In genomic region chr3:101779047-101779807, GRCh38 we compare ENCODE assay signal across 8 cellular contexts. TPM values are rescaled to one million over a fixed set of nuclear protein-coding genes. Genes with fewer than 3 reads are reported as not detected.
DNase-seq lines count a peak whose midpoint lies in the region; ATAC-seq, FAIRE-seq and TF ChIP-seq lines count a peak whose summit lies in the region.

Gene NXPE3 (plus strand): TSS chr3:101779211. CDS start chr3:101785597, 6,386 bp downstream.

- peak within 1 kb of the TSS; percentile 73 to 89 for H3K4me3 ChIP-seq in right atrium auricular region

- no peaks in the 10 kb centered on the region for H3K9me3 ChIP-seq in right atrium auricular region

- H3K4me1 Mint-ChIP-seq in T-helper 1 cell treated with Interleukin-12 subunit alpha and Interleukin-12 subunit beta and Interleukin-4 antibody, amounts not matched to agents 30 μg/mL and 1 μg/mL, for 36 hours (ENCODE audit: low read depth), result peaks cover 33% of the 10 kb centered on the region

- TF ChIP-seq CTCF in right atrium auricular region (IDR thresholded peaks at IDR 0.05), result no peak

- peak within 1 kb of the TSS; percentile 92 to 95 for H3K27ac ChIP-seq in right atrium auricular region

- peak; percentile 37 for TF ChIP-seq POLR2A in GM15510 (IDR thresholded peaks at IDR 0.05; ENCODE audit: borderline replicate concordance, extremely low read depth, insufficient read length)

- peaks cover 0 to 24% of the 10 kb centered on the region in 2 donors for H3K4me1 ChIP-seq in right atrium auricular region

- no peaks in the 10 kb centered on the region for H3K9me3 Mint-ChIP-seq in T-helper 1 cell treated with Interleukin-12 subunit alpha and Interleukin-12 subunit beta and Interleukin-4 antibody, amounts not matched to agents 30 μg/mL and 1 μg/mL, for 36 hours

- H3K27ac Mint-ChIP-seq in T-helper 1 cell treated with Interleukin-12 subunit alpha and Interleukin-12 subunit beta and Interleukin-4 antibody, amounts not matched to agents 30 μg/mL and 1 μg/mL, for 36 hours, result peak within 1 kb of the TSS; percentile 91

- no peaks in the 10 kb centered on the region for H3K27me3 Mint-ChIP-seq in T-helper 1 cell treated with Interleukin-12 subunit alpha and Interleukin-12 subunit beta and Interleukin-4 antibody, amounts not matched to agents 30 μg/mL and 1 μg/mL, for 36 hours (ENCODE audit: low read depth)

- peaks cover 18% of the 10 kb centered on the region for H3K36me3 ChIP-seq in right atrium auricular region

- peak; percentile 92 for ATAC-seq in HG02870 (IDR thresholded peaks at IDR 0.05; ENCODE audit: unreplicated experiment)

- DNase-seq in NCI-H146 (lab: John Stamatoyannopoulos, UW) (peak; percentile 86), amygdala (lab: John Stamatoyannopoulos, UW) (peak; percentile 57 to 97 (median 91)), right atrium auricular region (ENCODE audit: low spot score) (peak; percentile 95), pulmonary artery endothelial cell (ENCODE audit: low read depth, low spot score) (no peak), urothelium cell line (ENCODE audit: low spot score) (peak; percentile 96)

- peak; percentile 87 for FAIRE-seq in urothelium cell line (lab: Jason Lieb, UNC)

- H3K27me3 ChIP-seq in right atrium auricular region, result no peaks in the 10 kb centered on the region

- peaks cover 11% of the 10 kb centered on the region for H3K36me3 Mint-ChIP-seq in T-helper 1 cell treated with Interleukin-12 subunit alpha and Interleukin-12 subunit beta and Interleukin-4 antibody, amounts not matched to agents 30 μg/mL and 1 μg/mL, for 36 hours (ENCODE audit: low read depth)

- H3K4me3 Mint-ChIP-seq in T-helper 1 cell treated with Interleukin-12 subunit alpha and Interleukin-12 subunit beta and Interleukin-4 antibody, amounts not matched to agents 30 μg/mL and 1 μg/mL, for 36 hours, result peak within 1 kb of the TSS; percentile 90

RNA-seq across cellular contexts. Expression of gene NXPE3, which starts in this region (rescaled TPM):
- total RNA-seq in right atrium auricular region, result 10 to 100 TPM; 22.9 to 49.8 TPM
- 15.5 and 23.0 TPM in 2 replicates for total RNA-seq in pulmonary artery endothelial cell
